Comparison of ENCODE assay signal across 18 cellular contexts in genomic region chr13:73275163-73275562, GRCh38.
DNase-seq lines count a peak whose midpoint lies in the region; ATAC-seq and TF ChIP-seq lines count a peak whose summit lies in the region.
"Had no signal": no experiment of that assay in that cellular context is flagged by ENCODE, and none has a peak within 500 bp of the region (broad histone marks: within the 10 kb centered on the region; RNA-seq: fewer than 3 reads in every experiment).

No MANE protein-coding gene starts in this region.

- H3K4me1 ChIP-seq in DND-41 (ENCODE audit: insufficient read depth, low read length) (peaks cover 21% of the 10 kb centered on the region), left lung (no peaks in the 10 kb centered on the region)

- TF ChIP-seq CTCF in DND-41 (IDR thresholded peaks at IDR 0.05; ENCODE audit: borderline replicate concordance, extremely low read depth, low read length, poor library complexity, severe bottlenecking): peak; percentile 42
- no peak for TF ChIP-seq CTCF in left lung (IDR thresholded peaks at IDR 0.05)

- H3K9me3 ChIP-seq in DND-41 (ENCODE audit: insufficient read depth, low read length, severe bottlenecking) (no peaks in the 10 kb centered on the region), left lung (peaks cover 0 to 4% of the 10 kb centered on the region in 2 donors)
- H3K9me3 ChIP-seq: neutrophil, tibial artery had no signal

- H3K4me3 Mint-ChIP-seq in T-helper 2 cell treated with Interferon-gamma antibody and Interleukin-4, amounts not matched to agents 5 μg/mL and 100 μg/mL, for 36 hours: peak overlapping the region; percentile 32
- H3K4me3 Mint-ChIP-seq: activated naive CD4-positive, alpha-beta T cell treated with anti-CD3 and anti-CD28 coated beads, Interleukin-2, amount 50 U/mL, for 24 hours; CD4-positive, CD25-positive, alpha-beta regulatory T cell had no signal

- H3K4me3 ChIP-seq in DND-41 (ENCODE audit: low read depth in 1 of 2, low read length in 2 of 2): no peak overlapping the region
- no peak overlapping the region for H3K4me3 ChIP-seq in left lung
- H3K4me3 ChIP-seq: heart left ventricle, tibial artery had no signal

- peaks cover 20% of the 10 kb centered on the region for H3K36me3 Mint-ChIP-seq in T-helper 2 cell treated with Interferon-gamma antibody and Interleukin-4, amounts not matched to agents 5 μg/mL and 100 μg/mL, for 36 hours (ENCODE audit: low read depth)
- H3K36me3 Mint-ChIP-seq: CD4-positive, CD25-positive, alpha-beta regulatory T cell had no signal

- H4K20me1 ChIP-seq in DND-41 (ENCODE audit: insufficient read depth, low read length): no peaks in the 10 kb centered on the region

- no peak overlapping the region for H3K4me2 ChIP-seq in DND-41 (ENCODE audit: insufficient read depth, low read length)

- peaks cover 47% of the 10 kb centered on the region for H3K4me1 Mint-ChIP-seq in T-helper 2 cell treated with Interferon-gamma antibody and Interleukin-4, amounts not matched to agents 5 μg/mL and 100 μg/mL, for 36 hours (ENCODE audit: low read depth)

- H3K9ac ChIP-seq in DND-41 (ENCODE audit: low read depth, low read length): no peak overlapping the region

- no peak overlapping the region for H3K27ac ChIP-seq in DND-41 (ENCODE audit: low read length)
- H3K27ac ChIP-seq in left lung: no peak overlapping the region
- H3K27ac ChIP-seq: heart left ventricle, neutrophil, tibial artery had no signal

- H2AFZ ChIP-seq in DND-41 (ENCODE audit: low read depth, low read length): no peak overlapping the region

- H3K36me3 ChIP-seq in DND-41 (ENCODE audit: insufficient read depth, low read length): no peaks in the 10 kb centered on the region
- no peaks in the 10 kb centered on the region for H3K36me3 ChIP-seq in left lung
- H3K36me3 ChIP-seq: heart left ventricle, neutrophil, tibial artery had no signal

- H3K27ac Mint-ChIP-seq in T-helper 2 cell treated with Interferon-gamma antibody and Interleukin-4, amounts not matched to agents 5 μg/mL and 100 μg/mL, for 36 hours: peak overlapping the region; percentile 65
- H3K27ac Mint-ChIP-seq: activated naive CD4-positive, alpha-beta T cell treated with anti-CD3 and anti-CD28 coated beads, Interleukin-2, amount 50 U/mL, for 24 hours; CD4-positive, CD25-positive, alpha-beta regulatory T cell had no signal

- ATAC-seq in DND-41 (ENCODE audit: insufficient read depth, low read depth) (peak; percentile 96), HG02885 (IDR thresholded peaks at IDR 0.05; ENCODE audit: poor library complexity, unreplicated experiment) (peak; percentile 48), left lung (peak; percentile 19), HG03442 (IDR thresholded peaks at IDR 0.05; ENCODE audit: unreplicated experiment) (no peak), GM21786 (IDR thresholded peaks at IDR 0.05; ENCODE audit: unreplicated experiment) (no peak)
- ATAC-seq: heart left ventricle had no signal

- DNase-seq in DND-41 (peak; percentile 43), left lung (no peak), dedifferentiated amniotic fluid mesenchymal stem cell (ENCODE audit: extremely low spot score) (no peak)
- DNase-seq in T-helper 2 cell treated with Interferon-gamma antibody and Interleukin-4, amounts not matched to agents 5 μg/mL and 100 μg/mL, for 36 hours (ENCODE audit: low spot score): peak; percentile 12
- DNase-seq in stimulated activated CD4-positive, alpha-beta T cell treated with anti-CD3 and anti-CD28 coated beads, Interleukin-4, amount 100 ng/mL, for 4 hours: no peak
- DNase-seq: activated CD4-positive, alpha-beta T cell treated with anti-CD3 and anti-CD28 coated beads for 48 hours; DMS53; heart left ventricle; NCI-H146; NCI-H226; retina; tibial artery had no signal

- no peaks in the 10 kb centered on the region for H3K27me3 Mint-ChIP-seq in T-helper 2 cell treated with Interferon-gamma antibody and Interleukin-4, amounts not matched to agents 5 μg/mL and 100 μg/mL, for 36 hours (ENCODE audit: low read depth)
- H3K27me3 Mint-ChIP-seq: activated naive CD4-positive, alpha-beta T cell treated with anti-CD3 and anti-CD28 coated beads, Interleukin-2, amount 50 U/mL, for 24 hours; CD4-positive, CD25-positive, alpha-beta regulatory T cell had no signal

- H3K9me3 Mint-ChIP-seq in T-helper 2 cell treated with Interferon-gamma antibody and Interleukin-4, amounts not matched to agents 5 μg/mL and 100 μg/mL, for 36 hours: peaks cover 42% of the 10 kb centered on the region

- intact Hi-C loops in left lung (cut with DNase I): no loop called here

- no peaks in the 10 kb centered on the region for H3K27me3 ChIP-seq in DND-41 (ENCODE audit: insufficient read depth, low read length, poor library complexity)
- H3K27me3 ChIP-seq in left lung: no peaks in the 10 kb centered on the region
- H3K27me3 ChIP-seq: heart left ventricle, neutrophil, tibial artery had no signal

- no peaks in the 10 kb centered on the region for H3K79me2 ChIP-seq in DND-41 (ENCODE audit: insufficient read depth, low read length)

Comparison
In these comparisons a context has a peak if more than half of its experiments do, and no peak if none do; other contexts are left out.
1. ATAC-seq: peak in DND-41 (single experiment), HG02885 (single experiment) and left lung (single experiment); none in HG03442 (single experiment) and GM21786 (single experiment).
2. DNase-seq: peak in DND-41 (single experiment) and T-helper 2 cell treated with Interferon-gamma antibody and Interleukin-4, amounts not matched to agents 5 μg/mL and 100 μg/mL, for 36 hours (single experiment); none in left lung (0 of 2), stimulated activated CD4-positive, alpha-beta T cell treated with anti-CD3 and anti-CD28 coated beads, Interleukin-4, amount 100 ng/mL, for 4 hours (0 of 2) and dedifferentiated amniotic fluid mesenchymal stem cell (single experiment).